ENCODE assay signal across 8 cellular contexts in the genomic region with DNA sequence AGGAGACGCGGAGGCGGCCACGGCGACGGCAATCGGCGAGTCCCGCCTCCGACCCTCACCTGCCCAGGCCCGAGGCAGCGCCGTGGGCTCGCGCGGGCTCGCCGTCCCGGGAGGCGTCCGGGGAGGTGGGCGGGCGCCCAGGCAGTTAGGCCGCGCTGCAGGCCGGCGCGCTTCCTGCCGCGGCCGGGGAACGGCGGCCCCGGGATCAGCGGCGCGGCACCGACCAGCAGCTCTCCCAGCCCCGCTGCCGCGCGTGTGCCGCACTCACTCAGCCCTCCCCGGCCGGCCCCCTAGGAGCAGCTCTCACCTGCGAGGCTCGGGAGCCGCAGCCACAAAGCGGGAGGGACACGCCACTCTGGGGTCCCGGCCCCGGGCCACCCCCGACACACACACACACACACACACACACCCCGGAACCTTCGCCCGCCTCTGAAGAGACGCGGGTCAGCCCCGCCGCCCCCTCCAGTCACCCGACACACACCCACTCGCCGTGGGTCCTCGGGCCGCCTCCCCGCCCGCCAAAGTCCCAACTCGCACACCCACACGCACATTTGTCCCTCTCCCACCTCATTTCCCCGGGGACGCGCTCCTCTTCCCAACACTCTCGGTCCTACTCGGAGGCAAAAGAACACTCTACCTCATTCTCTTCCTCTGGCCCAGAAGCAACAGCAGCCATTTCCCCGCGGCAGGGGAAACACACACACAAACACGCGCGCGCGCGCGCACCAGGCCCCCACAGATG. TPM values are rescaled to one million over a fixed set of nuclear protein-coding genes. Genes with fewer than 3 reads are reported as not detected.
A peak's percentile ranks its signal among the peaks of the same experiment; 100 is the strongest.
DNase-seq lines count a peak whose midpoint lies in the region; ATAC-seq and TF ChIP-seq lines count a peak whose summit lies in the region.

Gene CNOT6L, minus strand, starts transcription at position 702 of the 742 bp plus-strand sequence. Its CDS starts 60 bp downstream, at position 642.

- TF ChIP-seq CTCF in 22Rv1 (IDR thresholded peaks at IDR 0.05), result no peak
- TF ChIP-seq CTCF in OCI-LY3 (IDR thresholded peaks at IDR 0.05; ENCODE audit: low read depth, low read length), result no peak

- ATAC-seq in HG03139 (IDR thresholded peaks at IDR 0.05; ENCODE audit: unreplicated experiment), result peak; percentile 25

- H3K27me3 ChIP-seq in OCI-LY3 (ENCODE audit: low read depth, low read length), result no peaks in the 10 kb centered on the region
- H3K27me3 ChIP-seq in esophagus (ENCODE audit: control insufficient read depth in 1 of 2, insufficient read depth in 2 of 2, low read length in 2 of 2), result no peaks in the 10 kb centered on the region
- no peaks in the 10 kb centered on the region for H3K27me3 ChIP-seq in mucosa of stomach (ENCODE audit: control insufficient read depth, insufficient read depth, low read length)

- WGBS in esophagus, 2 donors, result 1% methylated on average over 67 to 83 of the region's 83 CpGs

- peak within 1 kb of the TSS; percentile 96 for H3K27ac ChIP-seq in 22Rv1
- peak within 1 kb of the TSS; percentile 86 for H3K27ac ChIP-seq in OCI-LY3 (ENCODE audit: low read length)
- peak within 1 kb of the TSS; percentile 93 to 99 for H3K27ac ChIP-seq in esophagus (ENCODE audit: low read depth in 2 of 2, low read length in 1 of 2)

- peak; percentile 46 for TF ChIP-seq POLR2A in GM15510 (IDR thresholded peaks at IDR 0.05; ENCODE audit: borderline replicate concordance, extremely low read depth, insufficient read length)

- peak; percentile 79 to 83 for DNase-seq in activated T-cell treated with anti-CD3 and anti-CD28 coated beads, Interleukin-2, amount 50 U/mL, for 48 hours
- DNase-seq in stimulated activated CD8-positive, alpha-beta memory T cell treated with anti-CD3 and anti-CD28 coated beads, Interleukin-7, amount 100 ng/mL, for 48 hours (ENCODE audit: extremely low read depth in 1 of 2, low read depth in 1 of 2), result peak; percentile 32 to 58

- H3K4me1 ChIP-seq in OCI-LY3 (ENCODE audit: low read length) (peaks cover 25% of the 10 kb centered on the region), esophagus (ENCODE audit: control insufficient read depth in 2 of 2, insufficient read depth in 2 of 2, low read length in 1 of 2) (no peaks in the 10 kb centered on the region), mucosa of stomach (ENCODE audit: control insufficient read depth, insufficient read depth, low read length) (peaks cover 16% of the 10 kb centered on the region)

- H3K9ac ChIP-seq in OCI-LY3 (ENCODE audit: low read length), result peak within 1 kb of the TSS; percentile 96
- peak within 1 kb of the TSS; percentile 98 for H3K9ac ChIP-seq in mucosa of stomach (ENCODE audit: low read length)

- H3K4me3 ChIP-seq in OCI-LY3 (ENCODE audit: low read length) (peak within 1 kb of the TSS; percentile 91), esophagus (ENCODE audit: low read depth in 1 of 2, low read length in 2 of 2) (peak within 1 kb of the TSS; percentile 74 to 97), mucosa of stomach (ENCODE audit: low read length) (peak within 1 kb of the TSS; percentile 91)

- no peaks in the 10 kb centered on the region for H3K9me3 ChIP-seq in OCI-LY3 (ENCODE audit: insufficient read depth, low read length)
- no peaks in the 10 kb centered on the region for H3K9me3 ChIP-seq in esophagus (ENCODE audit: control insufficient read depth in 2 of 2, insufficient read depth in 1 of 2, low read depth in 1 of 2, low read length in 1 of 2)
- H3K9me3 ChIP-seq in mucosa of stomach (ENCODE audit: control insufficient read depth, low read length), result no peaks in the 10 kb centered on the region

- H3K79me2 ChIP-seq in OCI-LY3 (ENCODE audit: low read length), result peaks cover 61% of the 10 kb centered on the region

- H3K36me3 ChIP-seq in OCI-LY3 (replicated peaks; ENCODE audit: low read depth, low read length), result no peaks in the 10 kb centered on the region
- no peaks in the 10 kb centered on the region for H3K36me3 ChIP-seq in esophagus (ENCODE audit: control insufficient read depth in 2 of 2, insufficient read depth in 2 of 2, low read length in 1 of 2)
- no peaks in the 10 kb centered on the region for H3K36me3 ChIP-seq in mucosa of stomach (ENCODE audit: control insufficient read depth, insufficient read depth, low read length)

- H2AFZ ChIP-seq in OCI-LY3 (ENCODE audit: low read depth, low read length), result peak within 1 kb of the TSS; percentile 37; the same call in 1 of the 2 replicates

- H4K20me1 ChIP-seq in OCI-LY3 (ENCODE audit: insufficient read depth, low read length), result peaks cover 42% of the 10 kb centered on the region

- H3K4me2 ChIP-seq in OCI-LY3 (ENCODE audit: low read length), result peak within 1 kb of the TSS; percentile 79

RNA-seq across cellular contexts. Expression of gene CNOT6L, which starts in this region (rescaled TPM):
- 1 to 10 TPM; 2.8 to 4.3 TPM for polyA plus RNA-seq in esophagus

Comparison
In these comparisons a context has a peak if more than half of its experiments do, and no peak if none do; other contexts are left out.
1. Peak in every context shown above with its lines: DNase-seq, ATAC-seq, H3K4me3 ChIP-seq and H3K27ac ChIP-seq.